In genomic region chr5:149745212-149745943, GRCh38 we compare ENCODE assay signal across 15 cellular contexts.
"Had no signal": no experiment of that assay in that cellular context is flagged by ENCODE, and none has a peak within 500 bp of the region (broad histone marks: within the 10 kb centered on the region; RNA-seq: fewer than 3 reads in every experiment).

No MANE protein-coding gene starts in this region.

- ATAC-seq: activated CD4-positive, CD25-positive, alpha-beta regulatory T cell treated with anti-CD3 and anti-CD28 coated beads, Interleukin-2, amount 50 U/mL, for 24 hours; heart right ventricle; left lobe of liver had no signal

- H3K4me1 ChIP-seq: tibial nerve had no signal

- H3K27me3 ChIP-seq: adrenal gland, heart right ventricle, tibial nerve had no signal

- H3K36me3 ChIP-seq: adrenal gland, heart right ventricle, tibial nerve had no signal

- DNase-seq: activated CD4-positive, alpha-beta T cell treated with anti-CD3 and anti-CD28 coated beads, Interleukin-2, amount 50 U/mL, for 48 hours; activated naive CD4-positive, alpha-beta T cell treated with anti-CD3 and anti-CD28 coated beads for 36 hours; adrenal gland; caudate nucleus; effector CD8-positive, alpha-beta T cell; foreskin melanocyte; heart right ventricle; mesenchymal stem cell; nephron progenitor cell; stimulated activated CD4-positive, alpha-beta T cell treated with anti-CD3 and anti-CD28 coated beads, Interleukin-4, amount 100 ng/mL, for 1 hour had no signal

- H3K4me3 ChIP-seq: adrenal gland, coronary artery, heart right ventricle, tibial nerve had no signal

- H3K27ac Mint-ChIP-seq: activated naive CD4-positive, alpha-beta T cell treated with anti-CD3 and anti-CD28 coated beads for 36 hours; activated T-helper 1 cell treated with anti-CD3 and anti-CD28 coated beads, Interleukin-12 subunit alpha, Interleukin-12 subunit beta, Interleukin-2, Interleukin-4 antibody, amounts not matched to agents 30 ng/mL and 10 ng/mL and 1 ng/mL, durations not matched to agents 14 hours and 24 hours and 36 hours; nephron progenitor cell had no signal

- H3K9me3 ChIP-seq: adrenal gland, heart right ventricle, tibial nerve had no signal

- H3K4me3 Mint-ChIP-seq: activated naive CD4-positive, alpha-beta T cell treated with anti-CD3 and anti-CD28 coated beads for 36 hours; activated T-helper 1 cell treated with anti-CD3 and anti-CD28 coated beads, Interleukin-12 subunit alpha, Interleukin-12 subunit beta, Interleukin-2, Interleukin-4 antibody, amounts not matched to agents 30 ng/mL and 10 ng/mL and 1 ng/mL, durations not matched to agents 14 hours and 24 hours and 36 hours; nephron progenitor cell had no signal

- H3K27ac ChIP-seq: adrenal gland, coronary artery, tibial nerve had no signal

- H3K9me3 Mint-ChIP-seq: activated naive CD4-positive, alpha-beta T cell treated with anti-CD3 and anti-CD28 coated beads for 36 hours; activated T-helper 1 cell treated with anti-CD3 and anti-CD28 coated beads, Interleukin-12 subunit alpha, Interleukin-12 subunit beta, Interleukin-2, Interleukin-4 antibody, amounts not matched to agents 30 ng/mL and 10 ng/mL and 1 ng/mL, durations not matched to agents 14 hours and 24 hours and 36 hours; nephron progenitor cell had no signal
